In the genomic region with DNA sequence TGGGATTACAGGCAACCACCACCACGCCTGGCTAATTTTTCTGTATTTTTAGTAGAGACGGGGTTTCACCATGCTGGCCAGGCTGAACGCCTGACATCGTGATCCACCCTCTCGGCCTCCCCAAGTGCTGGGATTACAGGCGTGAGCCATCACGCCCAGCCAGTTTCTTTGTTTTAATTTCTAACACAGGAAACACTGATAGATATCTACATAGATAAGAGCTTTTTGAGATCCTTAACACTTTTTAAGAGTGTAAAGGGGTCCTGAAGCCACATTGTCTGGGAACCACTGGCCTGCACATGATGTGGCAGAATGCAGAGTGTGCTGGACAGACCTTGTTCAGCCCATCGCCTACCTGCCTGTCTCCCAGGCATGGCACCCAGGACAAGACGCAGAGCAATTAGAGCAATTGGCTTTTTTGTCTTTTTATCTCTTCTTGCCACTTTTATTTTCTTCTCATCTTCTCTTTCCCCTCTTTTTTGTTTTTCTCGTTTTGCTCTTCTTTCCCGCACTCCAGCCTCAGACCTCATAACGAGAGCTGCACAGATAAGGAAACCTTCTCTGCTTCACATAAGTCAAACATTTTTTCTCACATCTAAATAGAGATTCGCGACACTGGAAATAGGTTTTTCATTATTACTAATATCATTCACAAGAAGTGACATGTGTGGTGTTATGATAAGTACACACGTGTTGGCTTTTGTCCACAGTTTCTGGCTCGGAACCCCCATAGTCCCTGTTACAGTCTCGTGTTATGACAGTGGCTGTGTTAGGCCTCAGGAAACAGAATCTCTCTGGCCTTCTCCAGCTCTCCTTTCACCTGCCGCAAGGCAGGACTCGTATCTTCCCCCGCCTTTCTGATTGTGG, we compare ENCODE assay signal across 17 cellular contexts. TPM values are rescaled to one million over a fixed set of nuclear protein-coding genes. Genes with fewer than 3 reads are reported as not detected.
DNase-seq lines count a peak whose midpoint lies in the region; ATAC-seq and TF ChIP-seq lines count a peak whose summit lies in the region.
"Had no signal": no experiment of that assay in that cellular context is flagged by ENCODE, and none has a peak within 500 bp of the region (broad histone marks: within the 10 kb centered on the region; RNA-seq: fewer than 3 reads in every experiment).

No MANE protein-coding gene starts in this region.

- no peaks in the 10 kb centered on the region for H4K20me1 ChIP-seq in PC-9 (ENCODE audit: insufficient read depth)
- H4K20me1 ChIP-seq in PC-3 (ENCODE audit: low read length), result no peaks in the 10 kb centered on the region

- no peak overlapping the region for H3K9ac ChIP-seq in PC-3 (ENCODE audit: low read length)

- H3K36me3 ChIP-seq in PC-9 (ENCODE audit: low read depth) (no peaks in the 10 kb centered on the region), PC-3 (ENCODE audit: low read depth, low read length) (no peaks in the 10 kb centered on the region)

- DNase-seq in GM13977 (ENCODE audit: low spot score) (peak; percentile 72), Right ventricle myocardium inferior (ENCODE audit: missing footprints) (no peak), NCI-H2227 treated with DMSO at 0.1 percent for 48 hours (lab: John Stamatoyannopoulos, UW) (no peak), PC-9 (no peak), PC-3 (no peak)
- DNase-seq: Calu3, cortex of kidney, Kasumi-1, NCI-H526, small intestine, T-cell had no signal

- in situ Hi-C loops in GM13977 (cut with MboI; ENCODE audit: low pct_unique_long_range_greater_than_20kb, low sequenced_read_pairs, unreplicated experiment), result no loop called here

- peaks cover 7% of the 10 kb centered on the region for H3K27me3 ChIP-seq in PC-9 (ENCODE audit: insufficient read depth, low read depth)
- H3K27me3 ChIP-seq in PC-3 (ENCODE audit: low read length), result no peaks in the 10 kb centered on the region
- H3K27me3 ChIP-seq: hepatocyte had no signal

- H3K4me3 ChIP-seq in PC-9 (no peak overlapping the region), PC-3 (ENCODE audit: low read length) (no peak overlapping the region)
- H3K4me3 ChIP-seq: hepatocyte had no signal

- H3K9me3 ChIP-seq in PC-9 (ENCODE audit: insufficient read depth, low read depth) (no peaks in the 10 kb centered on the region), PC-3 (ENCODE audit: low read length) (no peaks in the 10 kb centered on the region)

- H3K27ac ChIP-seq in PC-9 (no peak overlapping the region), PC-3 (ENCODE audit: low read length) (no peak overlapping the region)
- H3K27ac ChIP-seq: hepatocyte had no signal

- H3K4me2 ChIP-seq in PC-9, result no peak overlapping the region
- H3K4me2 ChIP-seq in PC-3 (ENCODE audit: low read length), result no peak overlapping the region
- H3K4me2 ChIP-seq: hepatocyte had no signal

- CTCF ChIA-PET in PC-9 (lab: Charles Lee) (interaction anchor here (0.6 kb wide), 1 partner anchor 1236 kb away, joined by 4 read pairs; no protein-coding TSS in a partner anchor), PC-3 (lab: Charles Lee) (no interaction called here)

- TF ChIP-seq CTCF in GM13977 (IDR thresholded peaks at IDR 0.05; ENCODE audit: extremely low read depth, insufficient read depth, missing control alignments) (no peak), PC-9 (conservative IDR thresholded peaks at IDR 0.05) (no peak), PC-3 (conservative IDR thresholded peaks at IDR 0.05; ENCODE audit: low read depth, low read length) (no peak)

- ATAC-seq in GM19035 (IDR thresholded peaks at IDR 0.05; ENCODE audit: unreplicated experiment) (peak; percentile 61), HG02678 (IDR thresholded peaks at IDR 0.05; ENCODE audit: unreplicated experiment) (peak; percentile 66), HG03565 (IDR thresholded peaks at IDR 0.05; ENCODE audit: unreplicated experiment) (peak; percentile 58), Right ventricle myocardium inferior (no peak), PC-3 (no peak)
- ATAC-seq: T-cell had no signal

- no peak overlapping the region for H2AFZ ChIP-seq in PC-9
- H2AFZ ChIP-seq in PC-3 (ENCODE audit: low read length), result no peak overlapping the region
- H2AFZ ChIP-seq: hepatocyte had no signal

- POLR2A ChIA-PET in PC-9 (lab: Charles Lee; ENCODE audit: unreplicated experiment) (no interaction called here), PC-3 (lab: Charles Lee; ENCODE audit: unreplicated experiment) (no interaction called here)

- H3K9me2 ChIP-seq in PC-9 (ENCODE audit: insufficient read depth), result no peaks in the 10 kb centered on the region
- H3K9me2 ChIP-seq in PC-3 (replicated peaks; ENCODE audit: low read length), result no peaks in the 10 kb centered on the region

- H3F3A ChIP-seq in PC-9 (ENCODE audit: insufficient read depth, low read depth) (no peaks in the 10 kb centered on the region), PC-3 (ENCODE audit: low read length, unreplicated experiment) (no peaks in the 10 kb centered on the region)

- no TSS peak for BruUV-seq in PC-9 (replicated peaks; lab: Mats Ljungman, UMichigan)
- BruUV-seq in PC-3 (replicated peaks; lab: Mats Ljungman, UMichigan), result no TSS peak

- H3K79me2 ChIP-seq in PC-9 (ENCODE audit: low read depth) (no peaks in the 10 kb centered on the region), PC-3 (ENCODE audit: low read length) (no peaks in the 10 kb centered on the region)
- H3K79me2 ChIP-seq: hepatocyte had no signal

- H3K4me1 ChIP-seq in PC-9 (replicated peaks; ENCODE audit: insufficient read depth) (no peaks in the 10 kb centered on the region), PC-3 (ENCODE audit: insufficient read depth, low read length) (no peaks in the 10 kb centered on the region)

- intact Hi-C loops in Right ventricle myocardium inferior (cut with DNase I), result no loop called here
- intact Hi-C loops in PC-9 (cut with micrococcal nuclease; ENCODE audit: unreplicated experiment), result no loop called here
- intact Hi-C loops in PC-3 (cut with micrococcal nuclease), result no loop called here

RNA-seq across cellular contexts. Expression of a gene that starts 25.2 kb away (rescaled TPM):
- total RNA-seq in Right ventricle myocardium inferior, result not detected
- not detected in 2 replicates for total RNA-seq in PC-9 (2021)
- total RNA-seq in PC-3 (2014; rRNA removed), result 0.07 and 0.81 TPM in 2 replicates
- total RNA-seq: Calu3 had no signal

RNA-seq across cellular contexts. Expression of a gene that starts 45.7 kb away (rescaled TPM):
- total RNA-seq in Right ventricle myocardium inferior, result not detected
- total RNA-seq in PC-9 (2021), result not detected in 2 replicates
- not detected in 2 replicates for total RNA-seq in PC-3 (2014; rRNA removed)
- total RNA-seq: Calu3, hepatocyte, mucosa of gallbladder, subcutaneous adipose tissue, T-cell had no signal

Comparison
In these comparisons a context has a peak if more than half of its experiments do, and no peak if none do; other contexts are left out.
1. ATAC-seq: peak in GM19035 (single experiment), HG02678 (single experiment) and HG03565 (single experiment); none in Right ventricle myocardium inferior (single experiment) and PC-3 (single experiment).